Comparison of ENCODE assay signal across 1 cellular context in genomic region chr5:177592010-177592834, GRCh38.
TF ChIP-seq lines count a peak whose summit lies in the region.

Gene TMED9, plus strand, starts transcription at chr5:177592203. Its CDS starts 12 bp downstream, at chr5:177592215.

TF ChIP-seq in HCT116, 20 proteins besides CTCF, POLR2A, EP300 and RAD21 (continued from another document):
- TF ChIP-seq ZFX (IDR thresholded peaks at IDR 0.05) (no peak; the same call in 1 of the 2 replicates), JUND (IDR thresholded peaks at IDR 0.05) (no peak), POLR2AphosphoS5 (IDR thresholded peaks at IDR 0.05; ENCODE audit: low read depth, low read length) (peak; percentile 96), ELF1 (IDR thresholded peaks at IDR 0.05; ENCODE audit: borderline replicate concordance, low read depth) (no peak), EZH2phosphoT487 (IDR thresholded peaks at IDR 0.05; ENCODE audit: borderline replicate concordance) (no peak), REST (IDR thresholded peaks at IDR 0.05; ENCODE audit: low read depth) (no peak), TCF7L2 (IDR thresholded peaks at IDR 0.05; ENCODE audit: borderline replicate concordance, extremely low read depth, insufficient read depth, insufficient read length) (peak; percentile 71), ZNF274 (IDR thresholded peaks at IDR 0.05; ENCODE audit: low read depth, low read length) (no peak)
